In the genomic region with DNA sequence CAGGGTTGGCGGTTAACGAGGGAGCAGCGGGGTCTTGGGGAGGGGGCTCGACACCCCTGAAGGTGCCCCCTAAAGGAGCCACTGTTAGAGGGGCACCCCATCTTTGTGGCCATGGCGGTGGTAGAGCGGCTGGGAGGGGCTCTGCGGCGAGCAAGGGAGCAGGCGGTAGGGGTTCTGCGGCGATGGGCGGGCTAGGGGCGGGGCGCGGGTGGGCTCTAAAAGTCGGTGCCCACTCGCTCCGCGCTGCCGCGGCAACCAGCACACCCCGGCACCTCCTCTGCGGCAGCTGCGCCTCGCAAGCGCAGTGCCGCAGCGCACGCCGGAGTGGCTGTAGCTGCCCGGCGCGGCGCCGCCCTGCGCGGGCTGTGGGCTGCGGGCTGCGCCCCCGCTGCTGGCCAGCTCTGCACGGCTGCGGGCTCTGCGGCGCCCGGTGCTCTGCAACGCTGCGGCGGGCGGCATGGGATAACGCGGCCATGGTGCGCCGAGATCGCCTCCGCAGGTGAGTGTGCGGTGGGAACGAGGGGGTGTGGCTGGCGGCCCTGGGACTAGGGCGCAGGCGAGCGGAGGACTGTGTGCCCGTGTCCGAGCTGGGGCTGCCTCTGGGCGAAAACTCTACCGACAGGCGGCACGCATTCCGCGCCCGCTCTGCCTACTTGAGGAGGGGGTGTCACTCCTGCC, we compare ENCODE assay signal across 9 cellular contexts. TPM values are rescaled to one million over a fixed set of nuclear protein-coding genes. Genes with fewer than 3 reads are reported as not detected.
DNase-seq lines count a peak whose midpoint lies in the region; ATAC-seq, FAIRE-seq and TF ChIP-seq lines count a peak whose summit lies in the region.
"Had no signal": no experiment of that assay in that cellular context is flagged by ENCODE, and none has a peak within 500 bp of the region (broad histone marks: within the 10 kb centered on the region; RNA-seq: fewer than 3 reads in every experiment).

A gene with protein sequence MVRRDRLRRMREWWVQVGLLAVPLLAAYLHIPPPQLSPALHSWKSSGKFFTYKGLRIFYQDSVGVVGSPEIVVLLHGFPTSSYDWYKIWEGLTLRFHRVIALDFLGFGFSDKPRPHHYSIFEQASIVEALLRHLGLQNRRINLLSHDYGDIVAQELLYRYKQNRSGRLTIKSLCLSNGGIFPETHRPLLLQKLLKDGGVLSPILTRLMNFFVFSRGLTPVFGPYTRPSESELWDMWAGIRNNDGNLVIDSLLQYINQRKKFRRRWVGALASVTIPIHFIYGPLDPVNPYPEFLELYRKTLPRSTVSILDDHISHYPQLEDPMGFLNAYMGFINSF (plus strand): TSS at position 245 of the 678 bp plus-strand sequence. CDS start 229 bp downstream, at position 474.

- DNase-seq in A549 (ENCODE audit: low read depth in 1 of 2, low spot score in 1 of 2) (no peak), GM19238 (ENCODE audit: insufficient read length, low spot score) (peak; percentile 12), heart left ventricle (peak in 3 of 5 donors; percentile 24 to 65 (median 25)), psoas muscle (no peak), inferior parietal cortex (ENCODE audit: extremely low spot score) (no peak)

- TF ChIP-seq EP300 in A549 (IDR thresholded peaks at IDR 0.05): no peak

- peaks cover 0 to 36% (median 0%) of the 10 kb centered on the region in 9 donors for H3K27me3 ChIP-seq in heart left ventricle
- peaks cover 0 to 50% (median 21%) of the 10 kb centered on the region in 3 donors for H3K27me3 ChIP-seq in psoas muscle (ENCODE audit: insufficient read depth in 3 of 3, low read length in 2 of 3)

- no peak within 1 kb of the TSS for H3K27ac Mint-ChIP-seq in activated naive CD4-positive, alpha-beta T cell treated with anti-CD3 and anti-CD28 coated beads, Interleukin-2, amount 50 U/mL, for 24 hours

- POLR2A ChIA-PET in A549 (lab: Yijun Ruan, JAX): no interaction called here

- TF ChIP-seq CTCF in A549 (IDR thresholded peaks at IDR 0.05): no peak
- TF ChIP-seq CTCF in heart left ventricle (IDR thresholded peaks at IDR 0.05): no peak
- no peak for TF ChIP-seq CTCF in psoas muscle (IDR thresholded peaks at IDR 0.05)

- no peak; a peak in 2 of 6 replicates for ATAC-seq in A549
- ATAC-seq in heart left ventricle: peak in 3 of 4 donors; percentile 35 to 53 (median 35)
- peak; percentile 27 to 43 (median 42) for ATAC-seq in psoas muscle
- no peak for ATAC-seq in HG02973 (IDR thresholded peaks at IDR 0.05; ENCODE audit: unreplicated experiment)
- no peak for ATAC-seq in GM21390 (IDR thresholded peaks at IDR 0.05; ENCODE audit: unreplicated experiment)

- no peak for FAIRE-seq in A549 (lab: Jason Lieb, UNC)

- WGBS in A549 (ENCODE audit: missing lambda C conversion rate): 90% methylated on average over 26 of the region's 70 CpGs
- WGBS in heart left ventricle, 4 donors: 51 to 64% (median 56%) methylated on average over 36 to 70 of the region's 70 CpGs
- 45 to 57% (median 53%) methylated on average over 42 to 70 of the region's 70 CpGs for WGBS in psoas muscle, 3 donors

- intact Hi-C loops in heart left ventricle (cut with DNase I): loop anchor here in 5 of 10 donors (2.0 to 10.0 kb wide), 5 partner anchors 173 to 231 kb away; a partner anchor contains a TSS
- intact Hi-C loops in psoas muscle (cut with DNase I): no loop called here

- peak within 1 kb of the TSS; percentile 76 for H3K4me2 ChIP-seq in A549

- peaks cover under 1% of the 10 kb centered on the region for H3K36me3 Mint-ChIP-seq in activated naive CD4-positive, alpha-beta T cell treated with anti-CD3 and anti-CD28 coated beads, Interleukin-2, amount 50 U/mL, for 24 hours

- peak within 1 kb of the TSS in 1 of 2 experiments; percentile 57; a peak in 2 of 6 replicates for H3K27ac ChIP-seq in A549
- H3K27ac ChIP-seq in heart left ventricle: peak within 1 kb of the TSS in 1 of 12 donors; percentile 24
- H3K27ac ChIP-seq in psoas muscle: no peak within 1 kb of the TSS
- H3K27ac ChIP-seq: epithelial cell of prostate had no signal

- no peak for TF ChIP-seq RAD21 in A549 (conservative IDR thresholded peaks at IDR 0.05 in 1 of 2, IDR thresholded peaks at IDR 0.05 in 1 of 2)

- CTCF ChIA-PET in A549 (lab: Yijun Ruan, JAX): interaction anchor here (0.7 kb wide), 2 partner anchors 12 to 18 kb away, joined by 3 read pairs; no protein-coding TSS in a partner anchor

- peak within 1 kb of the TSS; percentile 72 for H3K4me3 Mint-ChIP-seq in activated naive CD4-positive, alpha-beta T cell treated with anti-CD3 and anti-CD28 coated beads, Interleukin-2, amount 50 U/mL, for 24 hours

- H3K27me3 Mint-ChIP-seq in activated naive CD4-positive, alpha-beta T cell treated with anti-CD3 and anti-CD28 coated beads, Interleukin-2, amount 50 U/mL, for 24 hours: peaks cover 27% of the 10 kb centered on the region

- H3K4me3 ChIP-seq in A549 (peak within 1 kb of the TSS; percentile 34), heart left ventricle (peak within 1 kb of the TSS in 11 of 12 donors; percentile 17 to 63 (median 53)), psoas muscle (peak within 1 kb of the TSS; percentile 61)

- H3K4me1 ChIP-seq in A549 (no peaks in the 10 kb centered on the region), heart left ventricle (peaks cover 0 to 26% (median 5%) of the 10 kb centered on the region in 12 donors), psoas muscle (no peaks in the 10 kb centered on the region)

- H3K36me3 ChIP-seq in heart left ventricle (no peaks in the 10 kb centered on the region), psoas muscle (ENCODE audit: insufficient read depth in 1 of 2, low read depth in 1 of 2) (no peaks in the 10 kb centered on the region)

- peaks cover 19% of the 10 kb centered on the region for H3K4me1 Mint-ChIP-seq in activated naive CD4-positive, alpha-beta T cell treated with anti-CD3 and anti-CD28 coated beads, Interleukin-2, amount 50 U/mL, for 24 hours

- TF ChIP-seq POLR2A in A549 (IDR thresholded peaks at IDR 0.05; ENCODE audit: low read length): no peak
- TF ChIP-seq POLR2A in heart left ventricle (IDR thresholded peaks at IDR 0.05): no peak

- H3K9me3 Mint-ChIP-seq in activated naive CD4-positive, alpha-beta T cell treated with anti-CD3 and anti-CD28 coated beads, Interleukin-2, amount 50 U/mL, for 24 hours: no peaks in the 10 kb centered on the region

- H3K9me3 ChIP-seq in A549 (no peaks in the 10 kb centered on the region), heart left ventricle (no peaks in the 10 kb centered on the region), psoas muscle (no peaks in the 10 kb centered on the region)

TF ChIP-seq in A549, 52 proteins besides CTCF, POLR2A, EP300 and RAD21:
- no peak for TF ChIP-seq JUNB (IDR thresholded peaks at IDR 0.05)
- TF ChIP-seq, protein P1, sequence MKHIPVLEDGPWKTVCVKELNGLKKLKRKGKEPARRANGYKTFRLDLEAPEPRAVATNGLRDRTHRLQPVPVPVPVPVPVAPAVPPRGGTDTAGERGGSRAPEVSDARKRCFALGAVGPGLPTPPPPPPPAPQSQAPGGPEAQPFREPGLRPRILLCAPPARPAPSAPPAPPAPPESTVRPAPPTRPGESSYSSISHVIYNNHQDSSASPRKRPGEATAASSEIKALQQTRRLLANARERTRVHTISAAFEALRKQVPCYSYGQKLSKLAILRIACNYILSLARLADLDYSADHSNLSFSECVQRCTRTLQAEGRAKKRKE (CRISPR knock-in tag; IDR thresholded peaks at IDR 0.05; ENCODE audit: low read depth): no peak
- TF ChIP-seq NFE2L2 (conservative IDR thresholded peaks at IDR 0.05; ENCODE audit: low read length): no peak
- TF ChIP-seq, protein P2, sequence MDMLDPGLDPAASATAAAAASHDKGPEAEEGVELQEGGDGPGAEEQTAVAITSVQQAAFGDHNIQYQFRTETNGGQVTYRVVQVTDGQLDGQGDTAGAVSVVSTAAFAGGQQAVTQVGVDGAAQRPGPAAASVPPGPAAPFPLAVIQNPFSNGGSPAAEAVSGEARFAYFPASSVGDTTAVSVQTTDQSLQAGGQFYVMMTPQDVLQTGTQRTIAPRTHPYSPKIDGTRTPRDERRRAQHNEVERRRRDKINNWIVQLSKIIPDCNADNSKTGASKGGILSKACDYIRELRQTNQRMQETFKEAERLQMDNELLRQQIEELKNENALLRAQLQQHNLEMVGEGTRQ (IDR thresholded peaks at IDR 0.05): no peak
- TF ChIP-seq KDM5A (IDR thresholded peaks at IDR 0.05): no peak
- no peak for TF ChIP-seq CHD4 (IDR thresholded peaks at IDR 0.05; ENCODE audit: borderline replicate concordance)

RNA-seq across cellular contexts. Expression of the gene that starts here (rescaled TPM):
- 85.1 and 105 TPM in 2 replicates for polyA plus RNA-seq in A549 (2011; rRNA removed)
- 21.9 and 27.1 TPM in 2 replicates for polyA plus RNA-seq in A549 (2012; cell fraction: cytosol; rRNA removed)
- polyA plus RNA-seq in A549 (2012; cell fraction: nucleus; rRNA removed): 7.2 and 12.5 TPM in 2 replicates
- polyA plus RNA-seq in A549 (2017; fragmentation: RNase III; extraction: RNeasy Plus Mini Kit Qiagen cat#74134 plus additional on column Dnase treatment): 31.2 to 33.6 TPM (median 32.6 TPM) in 3 replicates
- polyA minus RNA-seq in A549 (2011; rRNA and poly(A)+ RNA removed): 79.4 and 98.3 TPM in 2 replicates
- total RNA-seq in heart left ventricle: 10 to 100 TPM in 2 of 9 donors, 1 to 10 TPM in 6, under 1 TPM in 1; 0.79 to 46.0 (median 5.3) TPM
- polyA plus RNA-seq in heart left ventricle: 1 to 10 TPM; 2.3 to 4.2 TPM
- total RNA-seq in psoas muscle: 10 to 100 TPM in 2 of 4 donors, 1 to 10 TPM in 2; 3.0 to 12.6 (median 8.8) TPM
- polyA plus RNA-seq in psoas muscle: 1 to 10 TPM; 2.8 to 5.3 (median 4.2) TPM

Comparison
In these comparisons a context has a peak if more than half of its experiments do, and no peak if none do; other contexts are left out.
1. ATAC-seq: peak in heart left ventricle (3 of 4) and psoas muscle (4 of 4); none in A549 (0 of 2), HG02973 (single experiment) and GM21390 (single experiment).
2. DNase-seq: peak in GM19238 (single experiment) and heart left ventricle (3 of 5); none in A549 (0 of 2), psoas muscle (0 of 2) and inferior parietal cortex (single experiment).
3. Peak in every context shown above with its lines, with median percentiles within 50 percentile points of each other: H3K4me3 ChIP-seq.